Comparison of ENCODE assay signal across 1 cellular context in genomic region chr4:183504930-183505555, GRCh38.
A peak's percentile ranks its signal among the peaks of the same experiment; 100 is the strongest.
TF ChIP-seq lines count a peak whose summit lies in the region.

A gene with protein sequence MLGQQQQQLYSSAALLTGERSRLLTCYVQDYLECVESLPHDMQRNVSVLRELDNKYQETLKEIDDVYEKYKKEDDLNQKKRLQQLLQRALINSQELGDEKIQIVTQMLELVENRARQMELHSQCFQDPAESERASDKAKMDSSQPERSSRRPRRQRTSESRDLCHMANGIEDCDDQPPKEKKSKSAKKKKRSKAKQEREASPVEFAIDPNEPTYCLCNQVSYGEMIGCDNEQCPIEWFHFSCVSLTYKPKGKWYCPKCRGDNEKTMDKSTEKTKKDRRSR (plus strand): TSS chr4:183505058. CDS start chr4:183505196, 138 bp downstream.

TF ChIP-seq in GM12878, 131 proteins besides CTCF, POLR2A, EP300 and RAD21 (continued from another document):
- TF ChIP-seq, protein P1, sequence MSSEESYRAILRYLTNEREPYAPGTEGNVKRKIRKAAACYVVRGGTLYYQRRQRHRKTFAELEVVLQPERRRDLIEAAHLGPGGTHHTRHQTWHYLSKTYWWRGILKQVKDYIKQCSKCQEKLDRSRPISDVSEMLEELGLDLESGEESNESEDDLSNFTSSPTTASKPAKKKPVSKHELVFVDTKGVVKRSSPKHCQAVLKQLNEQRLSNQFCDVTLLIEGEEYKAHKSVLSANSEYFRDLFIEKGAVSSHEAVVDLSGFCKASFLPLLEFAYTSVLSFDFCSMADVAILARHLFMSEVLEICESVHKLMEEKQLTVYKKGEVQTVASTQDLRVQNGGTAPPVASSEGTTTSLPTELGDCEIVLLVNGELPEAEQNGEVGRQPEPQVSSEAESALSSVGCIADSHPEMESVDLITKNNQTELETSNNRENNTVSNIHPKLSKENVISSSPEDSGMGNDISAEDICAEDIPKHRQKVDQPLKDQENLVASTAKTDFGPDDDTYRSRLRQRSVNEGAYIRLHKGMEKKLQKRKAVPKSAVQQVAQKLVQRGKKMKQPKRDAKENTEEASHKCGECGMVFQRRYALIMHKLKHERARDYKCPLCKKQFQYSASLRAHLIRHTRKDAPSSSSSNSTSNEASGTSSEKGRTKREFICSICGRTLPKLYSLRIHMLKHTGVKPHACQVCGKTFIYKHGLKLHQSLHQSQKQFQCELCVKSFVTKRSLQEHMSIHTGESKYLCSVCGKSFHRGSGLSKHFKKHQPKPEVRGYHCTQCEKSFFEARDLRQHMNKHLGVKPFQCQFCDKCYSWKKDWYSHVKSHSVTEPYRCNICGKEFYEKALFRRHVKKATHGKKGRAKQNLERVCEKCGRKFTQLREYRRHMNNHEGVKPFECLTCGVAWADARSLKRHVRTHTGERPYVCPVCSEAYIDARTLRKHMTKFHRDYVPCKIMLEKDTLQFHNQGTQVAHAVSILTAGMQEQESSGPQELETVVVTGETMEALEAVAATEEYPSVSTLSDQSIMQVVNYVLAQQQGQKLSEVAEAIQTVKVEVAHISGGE (CRISPR knock-in tag; IDR thresholded peaks at IDR 0.05) = no peak
- no peak for TF ChIP-seq E2F4 (IDR thresholded peaks at IDR 0.05; ENCODE audit: low read depth, low read length)
- no peak for TF ChIP-seq ATF3 (IDR thresholded peaks at IDR 0.05; ENCODE audit: borderline replicate concordance, extremely low read depth, low read depth, low read length)
- TF ChIP-seq GATAD2B (conservative IDR thresholded peaks at IDR 0.05; ENCODE audit: low read depth) = no peak
- TF ChIP-seq, protein P2, sequence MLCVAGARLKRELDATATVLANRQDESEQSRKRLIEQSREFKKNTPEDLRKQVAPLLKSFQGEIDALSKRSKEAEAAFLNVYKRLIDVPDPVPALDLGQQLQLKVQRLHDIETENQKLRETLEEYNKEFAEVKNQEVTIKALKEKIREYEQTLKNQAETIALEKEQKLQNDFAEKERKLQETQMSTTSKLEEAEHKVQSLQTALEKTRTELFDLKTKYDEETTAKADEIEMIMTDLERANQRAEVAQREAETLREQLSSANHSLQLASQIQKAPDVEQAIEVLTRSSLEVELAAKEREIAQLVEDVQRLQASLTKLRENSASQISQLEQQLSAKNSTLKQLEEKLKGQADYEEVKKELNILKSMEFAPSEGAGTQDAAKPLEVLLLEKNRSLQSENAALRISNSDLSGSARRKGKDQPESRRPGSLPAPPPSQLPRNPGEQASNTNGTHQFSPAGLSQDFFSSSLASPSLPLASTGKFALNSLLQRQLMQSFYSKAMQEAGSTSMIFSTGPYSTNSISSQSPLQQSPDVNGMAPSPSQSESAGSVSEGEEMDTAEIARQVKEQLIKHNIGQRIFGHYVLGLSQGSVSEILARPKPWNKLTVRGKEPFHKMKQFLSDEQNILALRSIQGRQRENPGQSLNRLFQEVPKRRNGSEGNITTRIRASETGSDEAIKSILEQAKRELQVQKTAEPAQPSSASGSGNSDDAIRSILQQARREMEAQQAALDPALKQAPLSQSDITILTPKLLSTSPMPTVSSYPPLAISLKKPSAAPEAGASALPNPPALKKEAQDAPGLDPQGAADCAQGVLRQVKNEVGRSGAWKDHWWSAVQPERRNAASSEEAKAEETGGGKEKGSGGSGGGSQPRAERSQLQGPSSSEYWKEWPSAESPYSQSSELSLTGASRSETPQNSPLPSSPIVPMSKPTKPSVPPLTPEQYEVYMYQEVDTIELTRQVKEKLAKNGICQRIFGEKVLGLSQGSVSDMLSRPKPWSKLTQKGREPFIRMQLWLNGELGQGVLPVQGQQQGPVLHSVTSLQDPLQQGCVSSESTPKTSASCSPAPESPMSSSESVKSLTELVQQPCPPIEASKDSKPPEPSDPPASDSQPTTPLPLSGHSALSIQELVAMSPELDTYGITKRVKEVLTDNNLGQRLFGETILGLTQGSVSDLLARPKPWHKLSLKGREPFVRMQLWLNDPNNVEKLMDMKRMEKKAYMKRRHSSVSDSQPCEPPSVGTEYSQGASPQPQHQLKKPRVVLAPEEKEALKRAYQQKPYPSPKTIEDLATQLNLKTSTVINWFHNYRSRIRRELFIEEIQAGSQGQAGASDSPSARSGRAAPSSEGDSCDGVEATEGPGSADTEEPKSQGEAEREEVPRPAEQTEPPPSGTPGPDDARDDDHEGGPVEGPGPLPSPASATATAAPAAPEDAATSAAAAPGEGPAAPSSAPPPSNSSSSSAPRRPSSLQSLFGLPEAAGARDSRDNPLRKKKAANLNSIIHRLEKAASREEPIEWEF (IDR thresholded peaks at IDR 0.05; ENCODE audit: insufficient replicate concordance, low read depth, low read length) = no peak
- TF ChIP-seq YBX1 (IDR thresholded peaks at IDR 0.05) = no peak
- no peak for TF ChIP-seq MEF2A (IDR thresholded peaks at IDR 0.05; ENCODE audit: insufficient read depth, low read depth, low read length)
- no peak for TF ChIP-seq JUNB (IDR thresholded peaks at IDR 0.05)
- no peak for TF ChIP-seq E4F1 (IDR thresholded peaks at IDR 0.05; ENCODE audit: borderline replicate concordance, partially characterized antibody)
- TF ChIP-seq SMARCA5 (IDR thresholded peaks at IDR 0.05) = peak; percentile 64; the same call in 1 of the 2 replicates
- no peak for TF ChIP-seq SP1 (IDR thresholded peaks at IDR 0.05; ENCODE audit: low read depth, low read length)
- no peak for TF ChIP-seq NFXL1 (IDR thresholded peaks at IDR 0.05; ENCODE audit: borderline replicate concordance)
- TF ChIP-seq POLR2AphosphoS5 (IDR thresholded peaks at IDR 0.05; ENCODE audit: low read length) = no peak
- TF ChIP-seq PBX3 (IDR thresholded peaks at IDR 0.05; ENCODE audit: insufficient replicate concordance, low read depth, low read length) = no peak
- no peak for TF ChIP-seq IRF4 (IDR thresholded peaks at IDR 0.05; ENCODE audit: low read depth, low read length)
- no peak for TF ChIP-seq GABPA (IDR thresholded peaks at IDR 0.05; ENCODE audit: low read depth)
- TF ChIP-seq MTA2 (IDR thresholded peaks at IDR 0.05; ENCODE audit: low read depth) = no peak
- TF ChIP-seq KDM1A (IDR thresholded peaks at IDR 0.05; ENCODE audit: borderline replicate concordance) = no peak
- no peak for TF ChIP-seq ETV6 (conservative IDR thresholded peaks at IDR 0.05 in 1 of 2, IDR thresholded peaks at IDR 0.05 in 1 of 2; ENCODE audit: borderline replicate concordance in 1 of 2, low read depth in 1 of 2)
- TF ChIP-seq EGR1 (IDR thresholded peaks at IDR 0.05; ENCODE audit: borderline replicate concordance in 1 of 2, low read depth in 2 of 2, low read length in 2 of 2) = peak; percentile 21 to 99
- 0 out of 2 replicates have a peak, but pooled peaks have one; percentile 43 for TF ChIP-seq ZNF24 (IDR thresholded peaks at IDR 0.05)
- TF ChIP-seq SIX5 (IDR thresholded peaks at IDR 0.05; ENCODE audit: low read depth, low read length, severe bottlenecking) = no peak
- no peak for TF ChIP-seq ZNF622 (IDR thresholded peaks at IDR 0.05)
- peak; percentile 38; the same call in 1 of the 2 replicates for TF ChIP-seq NR2F1 (conservative IDR thresholded peaks at IDR 0.05)
- TF ChIP-seq PAX8 (IDR thresholded peaks at IDR 0.05) = no peak
